In the genomic region with DNA sequence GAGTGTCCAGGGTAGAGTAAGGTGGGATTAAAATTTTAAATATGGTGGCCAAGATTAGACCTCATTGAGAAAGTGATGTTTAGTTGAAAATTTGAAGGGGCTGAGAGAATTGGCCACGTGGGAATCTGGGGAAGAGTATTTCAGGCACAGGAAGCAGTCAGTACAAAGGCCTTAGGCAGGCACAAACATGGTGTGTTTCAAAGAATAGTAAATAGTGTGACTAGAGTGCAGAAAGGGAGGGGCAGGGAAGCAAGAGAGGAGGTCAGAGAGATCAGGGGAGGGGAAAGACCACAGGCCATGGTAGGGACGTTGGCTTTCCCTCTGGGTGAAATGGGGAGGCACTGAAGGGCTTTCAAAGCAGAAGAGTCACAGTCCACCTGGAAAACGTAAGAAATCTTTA, we compare ENCODE assay signal across 28 cellular contexts. TPM values are rescaled to one million over a fixed set of nuclear protein-coding genes. Genes with fewer than 3 reads are reported as not detected.
DNase-seq lines count a peak whose midpoint lies in the region; ATAC-seq, FAIRE-seq and TF ChIP-seq lines count a peak whose summit lies in the region.
"Had no signal": no experiment of that assay in that cellular context is flagged by ENCODE, and none has a peak within 500 bp of the region (broad histone marks: within the 10 kb centered on the region; RNA-seq: fewer than 3 reads in every experiment).

No MANE protein-coding gene starts in this region.

- H3K79me1 ChIP-seq in trophoblast cell (ENCODE audit: low read length) = no peaks in the 10 kb centered on the region

- no peaks in the 10 kb centered on the region for H3K9me3 ChIP-seq in HepG2 (ENCODE audit: low read length)
- H3K9me3 ChIP-seq in right lobe of liver = no peaks in the 10 kb centered on the region
- no peaks in the 10 kb centered on the region for H3K9me3 ChIP-seq in trophoblast cell (ENCODE audit: insufficient read depth, low read depth, low read length)
- H3K9me3 ChIP-seq: A549, Caco-2, SJSA1 had no signal

- H3K4me1 Mint-ChIP-seq in WTC11 = peaks cover 28% of the 10 kb centered on the region
- H3K4me1 Mint-ChIP-seq: B cell had no signal

- TF ChIP-seq CTCF in HepG2 (CRISPR knock-in tag; IDR thresholded peaks at IDR 0.05) = no peak
- no peak for TF ChIP-seq CTCF in right lobe of liver (IDR thresholded peaks at IDR 0.05)
- TF ChIP-seq CTCF in WTC11 (IDR thresholded peaks at IDR 0.05) = no peak

- no peak overlapping the region for H2BK12ac ChIP-seq in trophoblast cell (ENCODE audit: low read length)

- POLR2A ChIA-PET in HepG2 (lab: Yijun Ruan, JAX) (no interaction called here), WTC11 (lab: Charles Lee) (no interaction called here)

- no peak overlapping the region for H3K9ac ChIP-seq in HepG2 (ENCODE audit: insufficient read depth, low read depth, low read length)
- no peak overlapping the region for H3K9ac ChIP-seq in trophoblast cell (ENCODE audit: low read length)

- no peak overlapping the region for H3K4me3 Mint-ChIP-seq in WTC11
- H3K4me3 Mint-ChIP-seq: B cell; CD4-positive, alpha-beta T cell had no signal

- H2AK5ac ChIP-seq in trophoblast cell (ENCODE audit: low read length) = no peak overlapping the region

- CTCF ChIA-PET in HepG2 (lab: Yijun Ruan, JAX; ENCODE audit: low intra/inter-chr PET ratio, low total read pairs) = no interaction called here
- CTCF ChIA-PET in WTC11 (lab: Charles Lee) = interaction anchor here (0.6 kb wide), 1 partner anchor 196 kb away, joined by 3 read pairs; no protein-coding TSS in a partner anchor

- H3K79me2 ChIP-seq in HepG2 (ENCODE audit: insufficient read depth, low read length) = no peaks in the 10 kb centered on the region
- no peaks in the 10 kb centered on the region for H3K79me2 ChIP-seq in trophoblast cell (ENCODE audit: control insufficient read depth, insufficient read depth, low read length, poor library complexity)

- no peak overlapping the region for H2BK120ac ChIP-seq in trophoblast cell (ENCODE audit: insufficient read depth, low read length, poor library complexity)

- H3K27ac ChIP-seq in HepG2 (ENCODE audit: extremely low read length, insufficient read depth, low read length) (no peak overlapping the region), right lobe of liver (no peak overlapping the region), trophoblast cell (ENCODE audit: low read depth, low read length) (no peak overlapping the region)
- H3K27ac ChIP-seq: A549, HL-60, SJSA1 had no signal

- 3% methylated on average over 3 of the region's 3 CpGs for WGBS in HepG2 (ENCODE audit: low lambda C conversion rate)
- WGBS in right lobe of liver (ENCODE audit: insufficient coverage, low coverage, low lambda C conversion rate, missing lambda C conversion rate) = 27% methylated on average over 3 of the region's 3 CpGs
- WGBS in trophoblast cell (ENCODE audit: extremely low coverage, insufficient coverage, insufficient read length) = no CpG with 5 or more reads among the region's 3 CpGs

- peak overlapping the region; percentile 29 for H4K8ac ChIP-seq in trophoblast cell (ENCODE audit: low read depth, low read length)

- no peak overlapping the region for H3K23ac ChIP-seq in trophoblast cell (ENCODE audit: low read length)

- peaks cover 0 to 8% of the 10 kb centered on the region in 2 experiments; a peak in 2 of 5 replicates for H3K27me3 ChIP-seq in HepG2 (ENCODE audit: control insufficient read depth in 1 of 2, insufficient read depth in 2 of 2, low read length in 2 of 2)
- H3K27me3 ChIP-seq in right lobe of liver = no peaks in the 10 kb centered on the region
- H3K27me3 ChIP-seq in trophoblast cell (ENCODE audit: insufficient read depth, low read length) = no peaks in the 10 kb centered on the region
- H3K27me3 ChIP-seq: SJSA1 had no signal

- H2AFZ ChIP-seq in HepG2 (ENCODE audit: low read length) (no peak overlapping the region), trophoblast cell (ENCODE audit: insufficient read depth, low read length, poor library complexity) (peak overlapping the region; percentile 45)

- no peak overlapping the region for H4K91ac ChIP-seq in trophoblast cell (ENCODE audit: low read depth, low read length)

- no peak for TF ChIP-seq POLR2A in HepG2 (IDR thresholded peaks at IDR 0.05; ENCODE audit: insufficient read depth in 1 of 2, low read depth in 2 of 2, low read length in 2 of 2)
- no peak for TF ChIP-seq POLR2A in right lobe of liver (IDR thresholded peaks at IDR 0.05)

- H3K4ac ChIP-seq in trophoblast cell (ENCODE audit: low read depth, low read length) = no peak overlapping the region

- in situ Hi-C loops in HepG2 (cut with HindIII; ENCODE audit: extremely low pct_ligation_motif_present, low pct_unique_long_range_greater_than_20kb) = no loop called here

- H3K4me3 ChIP-seq in HepG2 (replicated peaks in 1 of 3; ENCODE audit: insufficient read depth in 1 of 3, low read depth in 2 of 3, low read length in 3 of 3) (no peak overlapping the region), right lobe of liver (no peak overlapping the region), trophoblast cell (ENCODE audit: low read depth, low read length) (no peak overlapping the region)
- H3K4me3 ChIP-seq: A549, GM12878, SJSA1 had no signal

- H3K14ac ChIP-seq in trophoblast cell (ENCODE audit: low read length) = no peak overlapping the region

- peaks cover 9% of the 10 kb centered on the region for H3K9me3 Mint-ChIP-seq in WTC11
- H3K9me3 Mint-ChIP-seq: CD4-positive, alpha-beta T cell had no signal

- intact Hi-C loops in HepG2 (cut with micrococcal nuclease; ENCODE audit: unreplicated experiment) = no loop called here
- intact Hi-C loops in right lobe of liver (cut with DNase I) = no loop called here
- intact Hi-C loops in head of caudate nucleus (cut with DNase I) = no loop called here

- TF ChIP-seq RAD21 in HepG2 (CRISPR knock-in tag; IDR thresholded peaks at IDR 0.05) = no peak

- peak; percentile 90 for ATAC-seq in HepG2
- ATAC-seq in right lobe of liver = no peak
- ATAC-seq in WTC11 = peak; percentile 78
- ATAC-seq: A549, GM12878, HCT116, Right ventricle myocardium inferior had no signal

- BruUV-seq in HepG2 (replicated peaks; lab: Mats Ljungman, UMichigan) = no TSS peak

- peak; percentile 40 for FAIRE-seq in HepG2 (lab: Jason Lieb, UNC)
- FAIRE-seq: A549, GM12878 had no signal

- H2BK5ac ChIP-seq in trophoblast cell (ENCODE audit: low read depth, low read length, poor library complexity) = no peak overlapping the region

- no peak overlapping the region for H4K12ac ChIP-seq in trophoblast cell (ENCODE audit: low read depth, low read length)

- H3K18ac ChIP-seq in trophoblast cell (ENCODE audit: low read length) = no peak overlapping the region

- DNase-seq in HepG2 (ENCODE audit: low spot score) (peak; percentile 43), right lobe of liver (no peak), WTC11 (ENCODE audit: low spot score) (no peak), iPS-NIHi11 (ENCODE audit: low spot score) (peak; percentile 17), trophoblast cell (no peak), NCI-H128 (lab: John Stamatoyannopoulos, UW; ENCODE audit: unreplicated experiment) (no peak), head of caudate nucleus (no peak), mucosa of gallbladder (ENCODE audit: low spot score) (no peak)
- DNase-seq: Caco-2; CD4-positive, alpha-beta T cell; DMS 273 treated with DMSO at 0.1 percent for 48 hours; DMS79 treated with DMSO at 0.1 percent for 48 hours; KBM-7; NCI-H1092 treated with DMSO at 0.1 percent for 48 hours; NCI-H146; NCI-H2029; NCI-H2171; NCI-H345; NCI-H524 treated with DMSO at 0.1 percent for 48 hours; NCI-H82; OCI-M1 had no signal

- no peaks in the 10 kb centered on the region for H3K36me3 ChIP-seq in HepG2 (replicated peaks in 1 of 2; ENCODE audit: control insufficient read depth in 1 of 2, insufficient read depth in 2 of 2, low read length in 2 of 2)
- H3K36me3 ChIP-seq in right lobe of liver = no peaks in the 10 kb centered on the region
- H3K36me3 ChIP-seq in trophoblast cell (ENCODE audit: control insufficient read depth in 1 of 2, insufficient read depth in 2 of 2, low read length in 2 of 2) = no peaks in the 10 kb centered on the region
- H3K36me3 ChIP-seq: SJSA1 had no signal

- TF ChIP-seq EP300 in HepG2 (IDR thresholded peaks at IDR 0.05; ENCODE audit: low read depth in 2 of 2, low read length in 2 of 2) (peak in 1 of 2 experiments; percentile 38; a peak in 1 of 4 replicates), HepG2 (CRISPR knock-in tag; IDR thresholded peaks at IDR 0.05; ENCODE audit: borderline replicate concordance) (no peak)

- H3K4me2 ChIP-seq in HepG2 (ENCODE audit: low read depth, low read length) = peak overlapping the region; percentile 57
- no peak overlapping the region for H3K4me2 ChIP-seq in trophoblast cell (ENCODE audit: low read length)
- H3K4me2 ChIP-seq: A549 had no signal

- H3K27ac Mint-ChIP-seq in WTC11 = no peak overlapping the region
- H3K27ac Mint-ChIP-seq: B cell; CD4-positive, alpha-beta T cell had no signal

- H4K20me1 ChIP-seq in HepG2 (ENCODE audit: insufficient read depth, low read length) = no peaks in the 10 kb centered on the region

- no peaks in the 10 kb centered on the region for H3K36me3 Mint-ChIP-seq in WTC11

- H3K4me1 ChIP-seq in HepG2 (ENCODE audit: insufficient read depth, low read length) (peaks cover 24% of the 10 kb centered on the region), right lobe of liver (peaks cover 0 to 1% (median 0%) of the 10 kb centered on the region in 4 donors), trophoblast cell (ENCODE audit: control insufficient read depth in 1 of 2, insufficient read depth in 2 of 2, low read length in 2 of 2) (no peaks in the 10 kb centered on the region)
- H3K4me1 ChIP-seq: A549, Caco-2, SJSA1 had no signal

- H3K27me3 Mint-ChIP-seq in WTC11 (ENCODE audit: low read depth) = no peaks in the 10 kb centered on the region; the same call in 1 of the 2 replicates
- H3K27me3 Mint-ChIP-seq: CD4-positive, alpha-beta T cell had no signal

RNA-seq across cellular contexts. Expression of a gene that starts 36.6 kb away (rescaled TPM):
- total RNA-seq in HepG2 (2016; rRNA removed; fragmentation: Illumina TruSeq; extraction: Trizol) (9.9 and 12.4 TPM in 2 replicates), right lobe of liver (1 to 10 TPM; 4.8 to 9.2 (median 6.0) TPM), WTC11 (2021) (12.5 to 17.0 TPM (median 16.4 TPM) in 3 replicates), mucosa of gallbladder (24.7 TPM)
- total RNA-seq in HepG2 (2016; cell fraction: cytosol; rRNA removed; fragmentation: Illumina TruSeq; extraction: Trizol; ENCODE audit: low read depth) = 7.4 and 8.0 TPM in 2 replicates
- total RNA-seq in HepG2 (2016; cell fraction: insoluble cytoplasmic fraction; rRNA removed; fragmentation: Illumina TruSeq; extraction: Trizol) = 9.0 and 12.9 TPM in 2 replicates
- 16.3 and 18.9 TPM in 2 replicates for total RNA-seq in HepG2 (2016; cell fraction: membrane; rRNA removed; fragmentation: Illumina TruSeq; extraction: Trizol)
- total RNA-seq in HepG2 (2016; cell fraction: nucleus; rRNA removed; fragmentation: Illumina TruSeq; extraction: Trizol) = 6.7 and 8.1 TPM in 2 replicates
- 10.5 and 12.1 TPM in 2 replicates for polyA plus RNA-seq in HepG2 (2011; rRNA removed)
- polyA plus RNA-seq in HepG2 (2011; cell fraction: cytosol; rRNA removed) = 9.6 and 13.2 TPM in 2 replicates
- 6.6 and 8.5 TPM in 2 replicates for polyA plus RNA-seq in HepG2 (2011; cell fraction: nucleus; rRNA removed)
- 4.6 and 5.9 TPM in 2 replicates for polyA plus RNA-seq in HepG2 (2012)
- 8.9 and 9.9 TPM in 2 replicates for polyA plus RNA-seq in HepG2 (2016; cell fraction: cytosol; fragmentation: Illumina TruSeq; extraction: Trizol; ENCODE audit: low read depth)
- 9.0 and 11.6 TPM in 2 replicates for polyA plus RNA-seq in HepG2 (2016; cell fraction: insoluble cytoplasmic fraction; fragmentation: Illumina TruSeq; extraction: Trizol; ENCODE audit: low read depth)
- 17.5 and 18.5 TPM in 2 replicates for polyA plus RNA-seq in HepG2 (2016; cell fraction: membrane; fragmentation: Illumina TruSeq; extraction: Trizol; ENCODE audit: low read depth)
- polyA plus RNA-seq in HepG2 (2016; cell fraction: nucleus; fragmentation: Illumina TruSeq; extraction: Trizol; ENCODE audit: insufficient read depth, low read depth) = 13.6 and 15.1 TPM in 2 replicates
- polyA minus RNA-seq in HepG2 (2011; rRNA and poly(A)+ RNA removed; ENCODE audit: low replicate concordance) = 13.6 and 22.5 TPM in 2 replicates
- polyA minus RNA-seq in HepG2 (2011; cell fraction: cytosol; rRNA and poly(A)+ RNA removed) = 4.5 and 4.6 TPM in 2 replicates
- 2.3 and 2.6 TPM in 2 replicates for polyA minus RNA-seq in HepG2 (2011; cell fraction: nucleus; rRNA and poly(A)+ RNA removed)
- polyA plus RNA-seq in trophoblast cell (2013) = 7.0 and 7.2 TPM in 2 replicates

Comparison
In these comparisons a context has a peak if more than half of its experiments do, and no peak if none do; other contexts are left out.
1. ATAC-seq: peak in HepG2 (single experiment) and WTC11 (single experiment); none in right lobe of liver (0 of 4).
2. DNase-seq: peak in HepG2 (single experiment) and iPS-NIHi11 (single experiment); none in right lobe of liver (0 of 3), WTC11 (single experiment), trophoblast cell (0 of 2), NCI-H128 (single experiment), head of caudate nucleus (0 of 42) and mucosa of gallbladder (single experiment).